19 cellular contexts compared by ENCODE assay signal in the genomic region with DNA sequence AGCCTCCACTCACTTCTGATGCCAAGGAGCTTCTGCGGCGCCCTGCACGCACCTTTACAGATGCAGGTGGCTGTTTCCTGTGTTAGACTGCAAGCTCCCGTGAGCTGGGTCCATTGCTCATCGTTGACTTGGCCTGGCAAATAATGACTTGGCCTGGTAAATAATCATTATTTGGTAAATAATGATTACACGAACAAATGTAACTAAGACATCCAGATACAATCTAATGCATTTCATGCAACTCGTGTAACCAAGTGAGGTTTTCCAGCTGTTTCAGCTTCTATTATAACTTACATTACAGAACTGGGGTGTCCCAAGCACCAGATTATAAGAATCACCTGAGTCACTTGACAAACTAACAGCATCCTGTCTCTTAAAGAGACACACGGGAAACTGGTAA.
A peak's percentile ranks its signal among the peaks of the same experiment; 100 is the strongest.
DNase-seq lines count a peak whose midpoint lies in the region; ATAC-seq and TF ChIP-seq lines count a peak whose summit lies in the region.
"Had no signal": no experiment of that assay in that cellular context is flagged by ENCODE, and none has a peak within 500 bp of the region (broad histone marks: within the 10 kb centered on the region; RNA-seq: fewer than 3 reads in every experiment).

No MANE protein-coding gene starts in this region.

- H3K27ac ChIP-seq in PC-3 (ENCODE audit: low read length) (peak overlapping the region; percentile 85), neural progenitor cell (no peak overlapping the region), substantia nigra (ENCODE audit: low read depth, low read length, poor library complexity, severe bottlenecking) (no peak overlapping the region)

- H3K9ac ChIP-seq in PC-3 (ENCODE audit: low read length) (0 out of 2 replicates have a peak overlapping the region, but pooled peaks have one; percentile 45), neural progenitor cell (no peak overlapping the region)

- ATAC-seq in PC-3 (peak; percentile 90), GM21423 (IDR thresholded peaks at IDR 0.05; ENCODE audit: unreplicated experiment) (no peak)

- CTCF ChIA-PET in activated naive CD4-positive, alpha-beta T cell treated with anti-CD3 and anti-CD28 coated beads for 36 hours (lab: Charles Lee): interaction anchor here (0.9 kb wide), 1 partner anchor 89 kb away, joined by 3 read pairs; no protein-coding TSS in a partner anchor
- CTCF ChIA-PET in PC-3 (lab: Charles Lee): interaction anchor here (0.7 to 0.8 kb wide), 4 partner anchors 59 to 160 kb away, joined by 3 to 4 read pairs (median 3); no protein-coding TSS in a partner anchor

- H3K4me2 ChIP-seq in PC-3 (ENCODE audit: low read length): peak overlapping the region; percentile 40
- H3K4me2 ChIP-seq in neural progenitor cell: no peak overlapping the region

- no TSS peak for BruUV-seq in PC-3 (replicated peaks; lab: Mats Ljungman, UMichigan)

- H3K4me3 ChIP-seq in PC-3 (ENCODE audit: low read length) (no peak overlapping the region), neural progenitor cell (no peak overlapping the region)
- H3K4me3 ChIP-seq: HAP-1 had no signal

- H3K27ac Mint-ChIP-seq in activated naive CD4-positive, alpha-beta T cell treated with anti-CD3 and anti-CD28 coated beads, Interleukin-2, amount 50 U/mL, for 24 hours: peak overlapping the region; percentile 14
- H3K27ac Mint-ChIP-seq in activated naive CD4-positive, alpha-beta T cell treated with anti-CD3 and anti-CD28 coated beads for 36 hours: no peak overlapping the region
- peak overlapping the region; percentile 13 for H3K27ac Mint-ChIP-seq in activated T-helper 1 cell treated with anti-CD3 and anti-CD28 coated beads, Interleukin-12 subunit alpha, Interleukin-12 subunit beta, Interleukin-2, Interleukin-4 antibody, amounts not matched to agents 30 ng/mL and 10 ng/mL and 1 ng/mL, durations not matched to agents 14 hours and 24 hours and 36 hours
- H3K27ac Mint-ChIP-seq in neural progenitor cell: peak overlapping the region; percentile 3
- H3K27ac Mint-ChIP-seq: HFFc6 had no signal

- no peak for DNase-seq in activated naive CD4-positive, alpha-beta T cell treated with anti-CD3 and anti-CD28 coated beads for 36 hours
- DNase-seq in PC-3 (peak; percentile 94), neural progenitor cell (ENCODE audit: low spot score) (no peak), NCI-H2081 (lab: John Stamatoyannopoulos, UW) (no peak), substantia nigra (lab: John Stamatoyannopoulos, UW) (no peak)
- DNase-seq in activated T-helper 1 cell treated with anti-CD3 and anti-CD28 coated beads, Interleukin-12 subunit alpha, Interleukin-12 subunit beta, Interleukin-2, Interleukin-4 antibody, amounts not matched to agents 30 ng/mL and 10 ng/mL and 1 ng/mL, durations not matched to agents 14 hours and 24 hours and 36 hours (ENCODE audit: low spot score): no peak
- DNase-seq: 8988T; C1 segment of cervical spinal cord; Calu3; CD4-positive, alpha-beta memory T cell; COR-L47; DMS53; DMS79 treated with DMSO at 0.1 percent for 48 hours; GF-D8; GOT3; HFFc6 had no signal

- H3K9me3 Mint-ChIP-seq in activated naive CD4-positive, alpha-beta T cell treated with anti-CD3 and anti-CD28 coated beads, Interleukin-2, amount 50 U/mL, for 24 hours: no peaks in the 10 kb centered on the region
- H3K9me3 Mint-ChIP-seq in activated naive CD4-positive, alpha-beta T cell treated with anti-CD3 and anti-CD28 coated beads for 36 hours: no peaks in the 10 kb centered on the region
- peaks cover 8% of the 10 kb centered on the region for H3K9me3 Mint-ChIP-seq in activated T-helper 1 cell treated with anti-CD3 and anti-CD28 coated beads, Interleukin-12 subunit alpha, Interleukin-12 subunit beta, Interleukin-2, Interleukin-4 antibody, amounts not matched to agents 30 ng/mL and 10 ng/mL and 1 ng/mL, durations not matched to agents 14 hours and 24 hours and 36 hours
- peaks cover under 1% of the 10 kb centered on the region for H3K9me3 Mint-ChIP-seq in neural progenitor cell
- H3K9me3 Mint-ChIP-seq: CD4-positive, alpha-beta memory T cell; HFFc6 had no signal

- no peaks in the 10 kb centered on the region for H3K36me3 ChIP-seq in PC-3 (ENCODE audit: low read depth, low read length)
- H3K36me3 ChIP-seq in neural progenitor cell: no peaks in the 10 kb centered on the region
- H3K36me3 ChIP-seq: HAP-1 had no signal

- H3F3A ChIP-seq in PC-3 (ENCODE audit: low read length, unreplicated experiment): peaks cover 6% of the 10 kb centered on the region
- no peaks in the 10 kb centered on the region for H3F3A ChIP-seq in neural progenitor cell (ENCODE audit: low read depth)

- H2AFZ ChIP-seq in PC-3 (ENCODE audit: low read length): no peak overlapping the region
- H2AFZ ChIP-seq in neural progenitor cell (replicated peaks): no peak overlapping the region

- H3K27me3 ChIP-seq in PC-3 (ENCODE audit: low read length) (no peaks in the 10 kb centered on the region), neural progenitor cell (no peaks in the 10 kb centered on the region)

- H3K27me3 Mint-ChIP-seq in activated naive CD4-positive, alpha-beta T cell treated with anti-CD3 and anti-CD28 coated beads, Interleukin-2, amount 50 U/mL, for 24 hours: no peaks in the 10 kb centered on the region
- H3K27me3 Mint-ChIP-seq in activated naive CD4-positive, alpha-beta T cell treated with anti-CD3 and anti-CD28 coated beads for 36 hours (ENCODE audit: low read depth): no peaks in the 10 kb centered on the region
- no peaks in the 10 kb centered on the region for H3K27me3 Mint-ChIP-seq in activated T-helper 1 cell treated with anti-CD3 and anti-CD28 coated beads, Interleukin-12 subunit alpha, Interleukin-12 subunit beta, Interleukin-2, Interleukin-4 antibody, amounts not matched to agents 30 ng/mL and 10 ng/mL and 1 ng/mL, durations not matched to agents 14 hours and 24 hours and 36 hours (ENCODE audit: insufficient read depth)
- no peaks in the 10 kb centered on the region for H3K27me3 Mint-ChIP-seq in neural progenitor cell (ENCODE audit: insufficient read depth, low read depth)

- H4K20me1 ChIP-seq in PC-3 (ENCODE audit: low read length) (no peaks in the 10 kb centered on the region), neural progenitor cell (ENCODE audit: low read depth) (no peaks in the 10 kb centered on the region)

- no peak for TF ChIP-seq CTCF in PC-3 (conservative IDR thresholded peaks at IDR 0.05; ENCODE audit: low read depth, low read length)
- TF ChIP-seq CTCF in neural progenitor cell (IDR thresholded peaks at IDR 0.05): no peak

- H3K36me3 Mint-ChIP-seq in activated naive CD4-positive, alpha-beta T cell treated with anti-CD3 and anti-CD28 coated beads, Interleukin-2, amount 50 U/mL, for 24 hours: no peaks in the 10 kb centered on the region
- H3K36me3 Mint-ChIP-seq in activated naive CD4-positive, alpha-beta T cell treated with anti-CD3 and anti-CD28 coated beads for 36 hours (ENCODE audit: low read depth): no peaks in the 10 kb centered on the region
- peaks cover 12% of the 10 kb centered on the region for H3K36me3 Mint-ChIP-seq in activated T-helper 1 cell treated with anti-CD3 and anti-CD28 coated beads, Interleukin-12 subunit alpha, Interleukin-12 subunit beta, Interleukin-2, Interleukin-4 antibody, amounts not matched to agents 30 ng/mL and 10 ng/mL and 1 ng/mL, durations not matched to agents 14 hours and 24 hours and 36 hours (ENCODE audit: low read depth)
- no peaks in the 10 kb centered on the region for H3K36me3 Mint-ChIP-seq in neural progenitor cell
- H3K36me3 Mint-ChIP-seq: CD4-positive, alpha-beta memory T cell had no signal

- H3K4me1 ChIP-seq in PC-3 (ENCODE audit: insufficient read depth, low read length): peaks cover 36% of the 10 kb centered on the region
- H3K4me1 ChIP-seq in neural progenitor cell: peaks cover 4% of the 10 kb centered on the region

- H3K4me1 Mint-ChIP-seq in activated naive CD4-positive, alpha-beta T cell treated with anti-CD3 and anti-CD28 coated beads, Interleukin-2, amount 50 U/mL, for 24 hours: peaks cover 25% of the 10 kb centered on the region
- H3K4me1 Mint-ChIP-seq in activated naive CD4-positive, alpha-beta T cell treated with anti-CD3 and anti-CD28 coated beads for 36 hours (ENCODE audit: low read depth): peaks cover 40% of the 10 kb centered on the region
- H3K4me1 Mint-ChIP-seq in activated T-helper 1 cell treated with anti-CD3 and anti-CD28 coated beads, Interleukin-12 subunit alpha, Interleukin-12 subunit beta, Interleukin-2, Interleukin-4 antibody, amounts not matched to agents 30 ng/mL and 10 ng/mL and 1 ng/mL, durations not matched to agents 14 hours and 24 hours and 36 hours (ENCODE audit: low read depth): peaks cover 46% of the 10 kb centered on the region
- peaks cover 25% of the 10 kb centered on the region for H3K4me1 Mint-ChIP-seq in neural progenitor cell

- intact Hi-C loops in activated naive CD4-positive, alpha-beta T cell treated with anti-CD3 and anti-CD28 coated beads for 36 hours (cut with micrococcal nuclease): no loop called here
- intact Hi-C loops in PC-3 (cut with micrococcal nuclease): loop anchor here (2.0 to 5.0 kb wide), 4 partner anchors 60 to 166 kb away; a partner anchor contains a TSS
- intact Hi-C loops in activated T-helper 1 cell treated with anti-CD3 and anti-CD28 coated beads, Interleukin-12 subunit alpha, Interleukin-12 subunit beta, Interleukin-2, Interleukin-4 antibody, amounts not matched to agents 30 ng/mL and 10 ng/mL and 1 ng/mL, durations not matched to agents 14 hours and 24 hours and 36 hours (cut with micrococcal nuclease): loop anchor here (5.0 kb wide), 1 partner anchor 145 kb away; no protein-coding TSS in a partner anchor

- H3K4me3 Mint-ChIP-seq in activated naive CD4-positive, alpha-beta T cell treated with anti-CD3 and anti-CD28 coated beads, Interleukin-2, amount 50 U/mL, for 24 hours: no peak overlapping the region
- H3K4me3 Mint-ChIP-seq in activated naive CD4-positive, alpha-beta T cell treated with anti-CD3 and anti-CD28 coated beads for 36 hours: no peak overlapping the region
- H3K4me3 Mint-ChIP-seq in activated T-helper 1 cell treated with anti-CD3 and anti-CD28 coated beads, Interleukin-12 subunit alpha, Interleukin-12 subunit beta, Interleukin-2, Interleukin-4 antibody, amounts not matched to agents 30 ng/mL and 10 ng/mL and 1 ng/mL, durations not matched to agents 14 hours and 24 hours and 36 hours: no peak overlapping the region
- H3K4me3 Mint-ChIP-seq in neural progenitor cell: no peak overlapping the region
- H3K4me3 Mint-ChIP-seq: HFFc6 had no signal

- no peaks in the 10 kb centered on the region for H3K9me2 ChIP-seq in PC-3 (replicated peaks; ENCODE audit: low read length)

- POLR2A ChIA-PET in PC-3 (lab: Charles Lee; ENCODE audit: unreplicated experiment): interaction anchor here (0.8 kb wide), 1 partner anchor 91 kb away, joined by 17 read pairs; a partner anchor contains a TSS

- H3K79me2 ChIP-seq in PC-3 (ENCODE audit: low read length) (no peaks in the 10 kb centered on the region), neural progenitor cell (ENCODE audit: low read depth) (no peaks in the 10 kb centered on the region)

- H3K9me3 ChIP-seq in PC-3 (ENCODE audit: low read length) (no peaks in the 10 kb centered on the region), neural progenitor cell (ENCODE audit: low read depth) (no peaks in the 10 kb centered on the region)
- H3K9me3 ChIP-seq: HAP-1 had no signal
